In genomic region chr9:33751536-33752129, GRCh38 we compare ENCODE assay signal across 15 cellular contexts. TPM values are rescaled to one million over a fixed set of nuclear protein-coding genes. Genes with fewer than 3 reads are reported as not detected.
DNase-seq lines count a peak whose midpoint lies in the region; ATAC-seq and TF ChIP-seq lines count a peak whose summit lies in the region.
"Had no signal": no experiment of that assay in that cellular context is flagged by ENCODE, and none has a peak within 500 bp of the region (broad histone marks: within the 10 kb centered on the region; RNA-seq: fewer than 3 reads in every experiment).

No MANE protein-coding gene starts in this region.

- no peak overlapping the region for H3K4me3 Mint-ChIP-seq in nephron progenitor cell
- H3K4me3 Mint-ChIP-seq: neural crest cell had no signal

- peaks cover 4% of the 10 kb centered on the region for H3K9me3 Mint-ChIP-seq in nephron progenitor cell
- H3K9me3 Mint-ChIP-seq: neural crest cell had no signal

- H3K27me3 Mint-ChIP-seq in nephron progenitor cell (ENCODE audit: low read depth, poor library complexity): peaks cover 12% of the 10 kb centered on the region

- no TSS peak for BruUV-seq in HCT116 (replicated peaks; lab: Mats Ljungman, UMichigan)

- POLR2A ChIA-PET in HCT116 (lab: Charles Lee): interaction anchor here (1.1 to 2.2 kb wide), 4 partner anchors 11 to 25 kb away, joined by 3 to 7 read pairs (median 4); no protein-coding TSS in a partner anchor

- H3K4me3 ChIP-seq in HCT116 (replicated peaks in 1 of 2; ENCODE audit: low read depth in 1 of 2, low read length in 2 of 2) (peak overlapping the region; percentile 79 to 93), Peyer's patch (peak overlapping the region in 3 of 4 donors; percentile 37 to 71 (median 70)), esophagus squamous epithelium (peak overlapping the region; percentile 27 to 60 (median 44)), MG63 (no peak overlapping the region)

- ATAC-seq in HCT116 (peak; percentile 34), Right ventricle myocardium inferior (no peak)
- ATAC-seq: sciatic nerve had no signal

- peak overlapping the region; percentile 89 for H3K4me2 ChIP-seq in HCT116 (ENCODE audit: low read length)

- peak overlapping the region; percentile 24 for H2AFZ ChIP-seq in HCT116 (ENCODE audit: low read depth, low read length, poor library complexity, severe bottlenecking)

- TF ChIP-seq RAD21 in HCT116 (IDR thresholded peaks at IDR 0.05; ENCODE audit: low read depth): no peak

- no peaks in the 10 kb centered on the region for H3K9me3 ChIP-seq in HCT116 (ENCODE audit: control insufficient read depth in 1 of 2, insufficient read depth in 1 of 2, low read depth in 1 of 2, low read length in 2 of 2)
- no peaks in the 10 kb centered on the region for H3K9me3 ChIP-seq in Peyer's patch
- H3K9me3 ChIP-seq in esophagus squamous epithelium: no peaks in the 10 kb centered on the region
- H3K9me3 ChIP-seq in MG63: no peaks in the 10 kb centered on the region

- DNase-seq in HCT116 (ENCODE audit: low read depth, low spot score): no peak
- peak in 1 of 3 donors; percentile 52 for DNase-seq in Peyer's patch
- DNase-seq in esophagus squamous epithelium (lab: John Stamatoyannopoulos, UW): no peak
- no peak for DNase-seq in nephron progenitor cell
- DNase-seq in MG63: no peak
- no peak for DNase-seq in putamen (ENCODE audit: low spot score)
- DNase-seq in Right ventricle myocardium inferior (ENCODE audit: missing footprints): no peak
- DNase-seq: left ventricle myocardium superior, NCI-H2029 treated with DMSO at 0.1 percent for 48 hours, SHP77 treated with DMSO at 0.1 percent for 48 hours, stomach had no signal

- 68 to 73% methylated on average over 12 of the region's 12 CpGs for WGBS in esophagus squamous epithelium, 2 donors

- H3K36me3 ChIP-seq in HCT116 (ENCODE audit: control insufficient read depth in 1 of 2, insufficient read depth in 2 of 2, low read length in 2 of 2) (no peaks in the 10 kb centered on the region), Peyer's patch (no peaks in the 10 kb centered on the region), esophagus squamous epithelium (no peaks in the 10 kb centered on the region), MG63 (no peaks in the 10 kb centered on the region)
- H3K36me3 ChIP-seq: stomach had no signal

- H3K4me1 ChIP-seq in HCT116 (ENCODE audit: control insufficient read depth in 1 of 2, insufficient read depth in 2 of 2, low read length in 2 of 2): peaks cover 8 to 26% of the 10 kb centered on the region in 2 experiments; a peak in 3 of 4 replicates
- no peaks in the 10 kb centered on the region for H3K4me1 ChIP-seq in Peyer's patch
- H3K4me1 ChIP-seq in esophagus squamous epithelium: peaks cover 7 to 23% (median 10%) of the 10 kb centered on the region in 3 donors

- RAD21 ChIA-PET in HCT116 (lab: Charles Lee; ENCODE audit: low non-redundant PET in 1 of 2, low total read pairs in 2 of 2, uncharacterized antibody in 2 of 2, unreplicated experiment in 2 of 2): no interaction called here

- TF ChIP-seq POLR2A in HCT116 (IDR thresholded peaks at IDR 0.05; ENCODE audit: borderline replicate concordance, extremely low read depth, insufficient read depth, insufficient read length): no peak
- TF ChIP-seq POLR2A in Peyer's patch (IDR thresholded peaks at IDR 0.05): peak; percentile 41 to 44
- no peak for TF ChIP-seq POLR2A in esophagus squamous epithelium (IDR thresholded peaks at IDR 0.05)

- H3K27ac ChIP-seq in HCT116 (ENCODE audit: low read depth, low read length): peak overlapping the region; percentile 56; the same call in 1 of the 2 replicates
- H3K27ac ChIP-seq in Peyer's patch: peak overlapping the region in 3 of 4 donors; percentile 76 to 98 (median 89)
- peak overlapping the region; percentile 0 to 63 (median 29) for H3K27ac ChIP-seq in esophagus squamous epithelium
- H3K27ac ChIP-seq: HL-60 had no signal

- H3K4me1 Mint-ChIP-seq in nephron progenitor cell: no peaks in the 10 kb centered on the region
- H3K4me1 Mint-ChIP-seq: neural crest cell had no signal

- peak overlapping the region; percentile 89 for H3K9ac ChIP-seq in HCT116 (ENCODE audit: low read length)

- no peaks in the 10 kb centered on the region for H3K27me3 ChIP-seq in HCT116 (ENCODE audit: insufficient read depth, low read length)
- H3K27me3 ChIP-seq in Peyer's patch: no peaks in the 10 kb centered on the region
- peaks cover 0 to 70% (median 0%) of the 10 kb centered on the region in 4 donors for H3K27me3 ChIP-seq in esophagus squamous epithelium
- H3K27me3 ChIP-seq in MG63: no peaks in the 10 kb centered on the region

- peaks cover 3% of the 10 kb centered on the region for H3K36me3 Mint-ChIP-seq in nephron progenitor cell (ENCODE audit: low read depth)

- TF ChIP-seq CTCF in HCT116 (IDR thresholded peaks at IDR 0.05 in 2 of 3, conservative IDR thresholded peaks at IDR 0.05 in 1 of 3; ENCODE audit: borderline replicate concordance in 1 of 3, insufficient read depth in 1 of 3, low read depth in 2 of 3, low read length in 2 of 3) (no peak), Peyer's patch (IDR thresholded peaks at IDR 0.05) (no peak), esophagus squamous epithelium (IDR thresholded peaks at IDR 0.05) (no peak), nephron progenitor cell (IDR thresholded peaks at IDR 0.05) (no peak)

- CTCF ChIA-PET in HCT116 (lab: Charles Lee): interaction anchor here (0.6 to 1.7 kb wide), 2 partner anchors 26 to 62 kb away, joined by 3 to 6 read pairs; no protein-coding TSS in a partner anchor

- peak overlapping the region; percentile 17 for H3K27ac Mint-ChIP-seq in nephron progenitor cell

- peaks cover 2% of the 10 kb centered on the region; the same call in 1 of the 2 replicates for H4K20me1 ChIP-seq in HCT116 (ENCODE audit: insufficient read depth)

- H3K79me2 ChIP-seq in HCT116 (ENCODE audit: insufficient read depth, low read length): peaks cover 55% of the 10 kb centered on the region

- intact Hi-C loops in HCT116 (cut with micrococcal nuclease) (no loop called here), esophagus squamous epithelium (cut with DNase I) (no loop called here), Right ventricle myocardium inferior (cut with DNase I) (no loop called here)

- H3K9me2 ChIP-seq in HCT116 (ENCODE audit: insufficient read depth): no peaks in the 10 kb centered on the region

TF ChIP-seq in HCT116, 20 proteins besides CTCF, POLR2A, EP300 and RAD21:
- TF ChIP-seq MAX (IDR thresholded peaks at IDR 0.05) (peak; percentile 51), EZH2phosphoT487 (IDR thresholded peaks at IDR 0.05; ENCODE audit: borderline replicate concordance) (no peak), YY1 (IDR thresholded peaks at IDR 0.05; ENCODE audit: extremely low read depth, insufficient replicate concordance, low read depth, low read length) (no peak), SP1 (IDR thresholded peaks at IDR 0.05; ENCODE audit: low read depth) (no peak), EGR1 (IDR thresholded peaks at IDR 0.05; ENCODE audit: low read depth) (0 out of 2 replicates have a peak, but pooled peaks have one; percentile 2), JUND (IDR thresholded peaks at IDR 0.05) (no peak)

RNA-seq across cellular contexts. Expression of gene PRSS3, which starts 43.7 kb away (rescaled TPM):
- total RNA-seq in HCT116 (2021; ENCODE audit: unreplicated experiment) (66.3 TPM), Peyer's patch (100 to 1,000 TPM in 3 of 4 donors, 10 to 100 TPM in 1; 20.6 to 281 (median 209) TPM), esophagus squamous epithelium (100 to 1,000 TPM in 1 of 4 donors, 10 to 100 TPM in 3; 39.5 to 204 (median 56.5) TPM), Right ventricle myocardium inferior (not detected)
- 138 and 146 TPM in 2 replicates for polyA plus RNA-seq in HCT116 (2012)
- not detected in 2 replicates for total RNA-seq in MG63 (2014; rRNA removed; shearing (Covaris generic); ENCODE audit: low replicate concordance)
- total RNA-seq: left ventricle myocardium superior, LHCN-M2, neural crest cell, sciatic nerve had no signal

Comparison
In these comparisons a context has a peak if more than half of its experiments do, and no peak if none do; other contexts are left out.
1. H3K27ac ChIP-seq: peak in every context shown above with its lines; median percentile 89 in Peyer's patch; 56 in HCT116; 29 in esophagus squamous epithelium.
2. POLR2A ChIP-seq: peak in Peyer's patch (2 of 2); none in HCT116 (single experiment) and esophagus squamous epithelium (0 of 4).
3. RNA of gene PRSS3, which starts 43.7 kb away (total RNA-seq): 20.6 to 281 TPM in Peyer's patch, 66.3 TPM in HCT116 (single experiment) and 39.5 to 204 TPM in esophagus squamous epithelium; not detected in MG63 and not detected in Right ventricle myocardium inferior (single experiment); every median in the first group is over 10 times any median in the second.